ENCODE assay signal across 8 cellular contexts in genomic region chr20:35663813-35664543, GRCh38. TPM values are rescaled to one million over a fixed set of nuclear protein-coding genes. Genes with fewer than 3 reads are reported as not detected.
DNase-seq lines count a peak whose midpoint lies in the region; FAIRE-seq and TF ChIP-seq lines count a peak whose summit lies in the region.

No MANE protein-coding gene starts in this region.

- DNase-seq in GM13976 (ENCODE audit: low spot score): peak; percentile 57
- no peak for DNase-seq in HFFc6
- DNase-seq in NCI-H1105 treated with DMSO at 0.1 percent for 48 hours (lab: John Stamatoyannopoulos, UW): peak; percentile 42
- peak; percentile 17 to 47 (median 30) for DNase-seq in activated CD4-positive, CD25-positive, alpha-beta regulatory T cell (lab: John Stamatoyannopoulos, UW)
- peak; percentile 29 for DNase-seq in bronchial epithelial cell (ENCODE audit: low read depth)
- peak; percentile 82 for DNase-seq in left kidney (ENCODE audit: low read depth, low spot score)
- DNase-seq in stimulated activated CD4-positive, alpha-beta T cell treated with anti-CD3 and anti-CD28 coated beads, Interleukin-4, amount 100 ng/mL, for 24 hours: peak; percentile 66
- no peak for DNase-seq in dedifferentiated amniotic fluid mesenchymal stem cell (ENCODE audit: extremely low spot score)

- FAIRE-seq in bronchial epithelial cell (lab: Jason Lieb, UNC): no peak

- peak overlapping the region; percentile 100 for H3K4me3 ChIP-seq in bronchial epithelial cell (ENCODE audit: low read depth, low read length)

- H3K4me1 Mint-ChIP-seq in HFFc6 (ENCODE audit: low read depth): peaks cover 49% of the 10 kb centered on the region

- TF ChIP-seq CTCF in GM13976 (IDR thresholded peaks at IDR 0.05; ENCODE audit: borderline replicate concordance, control extremely low read depth, extremely low read depth, insufficient read depth, missing control alignments) (no peak), HFFc6 (IDR thresholded peaks at IDR 0.05) (no peak), bronchial epithelial cell (IDR thresholded peaks at IDR 0.05; ENCODE audit: insufficient read depth, low read length, severe bottlenecking) (no peak)

- H3K27me3 ChIP-seq in bronchial epithelial cell (ENCODE audit: control insufficient read depth, insufficient read depth, low read length): no peaks in the 10 kb centered on the region

- no peaks in the 10 kb centered on the region for H3K36me3 ChIP-seq in bronchial epithelial cell (ENCODE audit: control insufficient read depth, insufficient read depth, low read length)

- peak overlapping the region; percentile 98 for H3K27ac Mint-ChIP-seq in HFFc6

- in situ Hi-C loops in GM13976 (cut with MboI; ENCODE audit: low sequenced_read_pairs, unreplicated experiment): no loop called here

- no peaks in the 10 kb centered on the region for H3K9me3 Mint-ChIP-seq in HFFc6

- H3K4me3 Mint-ChIP-seq in HFFc6: peak overlapping the region; percentile 89

- peaks cover 2% of the 10 kb centered on the region for H3K27me3 Mint-ChIP-seq in HFFc6 (ENCODE audit: insufficient read depth)

- peaks cover 34% of the 10 kb centered on the region for H3K36me3 Mint-ChIP-seq in HFFc6 (ENCODE audit: low read depth)

RNA-seq across cellular contexts. Expression of gene CPNE1, which starts 0.7 kb away (rescaled TPM):
- 100 to 1,000 TPM; 200 to 230 (median 213) TPM for total RNA-seq in HFFc6 (2021; fragmentation: NEBNext Ultra II Directional; extraction: Animal tissue kit (Norgen Biotek cat#: 25700))
- 76.3 and 85.5 TPM in 2 replicates for total RNA-seq in bronchial epithelial cell

RNA-seq across cellular contexts. Expression of gene RBM12, which starts 0.7 kb away (rescaled TPM):
- total RNA-seq in HFFc6 (2021; fragmentation: NEBNext Ultra II Directional; extraction: Animal tissue kit (Norgen Biotek cat#: 25700)): 10 to 100 TPM; 61.5 to 85.3 (median 78.7) TPM
- total RNA-seq in bronchial epithelial cell: 40.0 and 51.2 TPM in 2 replicates

RNA-seq across cellular contexts. Expression of gene NFS1, which starts 35.2 kb away (rescaled TPM):
- 10 to 100 TPM; 28.6 to 40.6 (median 34.6) TPM for total RNA-seq in HFFc6 (2021; fragmentation: NEBNext Ultra II Directional; extraction: Animal tissue kit (Norgen Biotek cat#: 25700))
- 14.1 and 15.5 TPM in 2 replicates for total RNA-seq in bronchial epithelial cell

RNA-seq across cellular contexts. Expression of gene ROMO1, which starts 35.2 kb away (rescaled TPM):
- 100 to 1,000 TPM; 158 to 236 (median 195) TPM for total RNA-seq in HFFc6 (2021; fragmentation: NEBNext Ultra II Directional; extraction: Animal tissue kit (Norgen Biotek cat#: 25700))
- total RNA-seq in bronchial epithelial cell: 165 and 270 TPM in 2 replicates

RNA-seq across cellular contexts. Expression of gene SPAG4, which starts 48.3 kb away (rescaled TPM):
- 1 to 10 TPM; 2.2 to 3.6 (median 2.8) TPM for total RNA-seq in HFFc6 (2021; fragmentation: NEBNext Ultra II Directional; extraction: Animal tissue kit (Norgen Biotek cat#: 25700))
- total RNA-seq in bronchial epithelial cell: 6.1 and 9.9 TPM in 2 replicates

Comparison
In these comparisons a context has a peak if more than half of its experiments do, and no peak if none do; other contexts are left out.
1. DNase-seq: peak in GM13976 (single experiment), NCI-H1105 treated with DMSO at 0.1 percent for 48 hours (single experiment), activated CD4-positive, CD25-positive, alpha-beta regulatory T cell (4 of 4), bronchial epithelial cell (single experiment), left kidney (single experiment) and stimulated activated CD4-positive, alpha-beta T cell treated with anti-CD3 and anti-CD28 coated beads, Interleukin-4, amount 100 ng/mL, for 24 hours (single experiment); none in HFFc6 (single experiment) and dedifferentiated amniotic fluid mesenchymal stem cell (single experiment).